ENCODE assay signal across 1 cellular context in genomic region chr3:126008219-126008618, GRCh38.
A peak's percentile ranks its signal among the peaks of the same experiment; 100 is the strongest.
TF ChIP-seq lines count a peak whose summit lies in the region.

No MANE protein-coding gene starts in this region.

TF ChIP-seq in HEK293, 187 proteins besides CTCF, POLR2A, EP300 and RAD21 (continued from another document):
- peak; percentile 84 for TF ChIP-seq ZNF18 (tag by site-specific recombination; IDR thresholded peaks at IDR 0.05)
- no peak for TF ChIP-seq ZNF707 (tag by site-specific recombination; IDR thresholded peaks at IDR 0.05)
- TF ChIP-seq ZNF341 (tag by site-specific recombination; IDR thresholded peaks at IDR 0.05; ENCODE audit: low read depth): no peak
- TF ChIP-seq ZNF175 (tag by site-specific recombination; IDR thresholded peaks at IDR 0.05): no peak
- TF ChIP-seq ZNF596 (tag by site-specific recombination; IDR thresholded peaks at IDR 0.05): no peak
- no peak for TF ChIP-seq REST (tag by site-specific recombination; IDR thresholded peaks at IDR 0.05)
- no peak for TF ChIP-seq ZNF354C (tag by site-specific recombination; IDR thresholded peaks at IDR 0.05; ENCODE audit: borderline replicate concordance, low read depth)
- peak; percentile 43 for TF ChIP-seq ZFHX2 (tag by site-specific recombination; conservative IDR thresholded peaks at IDR 0.05)
- no peak for TF ChIP-seq ZBTB44 (tag by site-specific recombination; IDR thresholded peaks at IDR 0.05)
- TF ChIP-seq ZNF513 (tag by site-specific recombination; IDR thresholded peaks at IDR 0.05): no peak
- no peak for TF ChIP-seq RBAK (tag by site-specific recombination; IDR thresholded peaks at IDR 0.05)
- TF ChIP-seq EGR2 (tag by site-specific recombination; IDR thresholded peaks at IDR 0.05; ENCODE audit: low read depth): peak; percentile 76; the same call in 1 of the 2 replicates
TF ChIP-seq in HEK293: peak in this region for 3.
